Comparison of ENCODE assay signal across 1 cellular context in the genomic region with DNA sequence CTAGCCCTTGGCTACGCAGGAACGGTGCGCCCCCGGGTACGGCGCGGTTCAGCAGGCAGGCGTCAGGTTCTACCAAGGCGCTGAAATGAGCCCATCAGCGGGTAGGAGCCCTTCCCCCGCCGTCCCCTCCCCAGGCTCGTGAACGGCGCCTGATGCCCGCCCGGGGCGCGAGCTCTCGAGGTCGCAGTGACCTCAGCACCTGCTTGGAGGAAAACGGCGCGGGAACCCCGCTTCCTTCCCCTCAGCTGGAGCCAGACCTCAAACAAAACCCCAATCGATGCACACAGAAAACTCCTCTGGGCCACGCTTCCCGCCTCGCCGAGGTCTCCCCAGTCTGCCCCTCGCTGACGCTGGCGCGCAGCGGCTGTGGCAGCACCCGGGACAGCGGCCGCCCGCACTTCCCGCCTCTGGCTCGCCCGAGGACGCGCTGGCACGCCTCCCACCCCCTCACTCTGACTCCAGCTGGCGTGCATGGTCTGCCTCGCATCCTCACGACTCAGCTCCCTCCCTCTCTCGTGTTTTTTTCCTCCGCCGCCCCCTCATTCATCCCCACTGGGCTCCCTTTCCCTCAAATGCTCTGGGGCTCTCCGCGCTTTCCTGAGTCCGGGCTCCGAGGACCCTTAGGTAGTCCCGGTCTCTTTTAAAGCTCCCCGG.
A peak's percentile ranks its signal among the peaks of the same experiment; 100 is the strongest.
TF ChIP-seq lines count a peak whose summit lies in the region.

No MANE protein-coding gene starts in this region.

TF ChIP-seq in A549, 52 proteins besides CTCF, POLR2A, EP300 and RAD21:
- TF ChIP-seq RFX5 (IDR thresholded peaks at IDR 0.05): no peak
- TF ChIP-seq, protein P1, sequence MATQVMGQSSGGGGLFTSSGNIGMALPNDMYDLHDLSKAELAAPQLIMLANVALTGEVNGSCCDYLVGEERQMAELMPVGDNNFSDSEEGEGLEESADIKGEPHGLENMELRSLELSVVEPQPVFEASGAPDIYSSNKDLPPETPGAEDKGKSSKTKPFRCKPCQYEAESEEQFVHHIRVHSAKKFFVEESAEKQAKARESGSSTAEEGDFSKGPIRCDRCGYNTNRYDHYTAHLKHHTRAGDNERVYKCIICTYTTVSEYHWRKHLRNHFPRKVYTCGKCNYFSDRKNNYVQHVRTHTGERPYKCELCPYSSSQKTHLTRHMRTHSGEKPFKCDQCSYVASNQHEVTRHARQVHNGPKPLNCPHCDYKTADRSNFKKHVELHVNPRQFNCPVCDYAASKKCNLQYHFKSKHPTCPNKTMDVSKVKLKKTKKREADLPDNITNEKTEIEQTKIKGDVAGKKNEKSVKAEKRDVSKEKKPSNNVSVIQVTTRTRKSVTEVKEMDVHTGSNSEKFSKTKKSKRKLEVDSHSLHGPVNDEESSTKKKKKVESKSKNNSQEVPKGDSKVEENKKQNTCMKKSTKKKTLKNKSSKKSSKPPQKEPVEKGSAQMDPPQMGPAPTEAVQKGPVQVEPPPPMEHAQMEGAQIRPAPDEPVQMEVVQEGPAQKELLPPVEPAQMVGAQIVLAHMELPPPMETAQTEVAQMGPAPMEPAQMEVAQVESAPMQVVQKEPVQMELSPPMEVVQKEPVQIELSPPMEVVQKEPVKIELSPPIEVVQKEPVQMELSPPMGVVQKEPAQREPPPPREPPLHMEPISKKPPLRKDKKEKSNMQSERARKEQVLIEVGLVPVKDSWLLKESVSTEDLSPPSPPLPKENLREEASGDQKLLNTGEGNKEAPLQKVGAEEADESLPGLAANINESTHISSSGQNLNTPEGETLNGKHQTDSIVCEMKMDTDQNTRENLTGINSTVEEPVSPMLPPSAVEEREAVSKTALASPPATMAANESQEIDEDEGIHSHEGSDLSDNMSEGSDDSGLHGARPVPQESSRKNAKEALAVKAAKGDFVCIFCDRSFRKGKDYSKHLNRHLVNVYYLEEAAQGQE (IDR thresholded peaks at IDR 0.05): peak; percentile 68; the same call in 1 of the 2 replicates
- TF ChIP-seq HOXB5 (CRISPR knock-in tag; IDR thresholded peaks at IDR 0.05): no peak
- TF ChIP-seq, protein P2, sequence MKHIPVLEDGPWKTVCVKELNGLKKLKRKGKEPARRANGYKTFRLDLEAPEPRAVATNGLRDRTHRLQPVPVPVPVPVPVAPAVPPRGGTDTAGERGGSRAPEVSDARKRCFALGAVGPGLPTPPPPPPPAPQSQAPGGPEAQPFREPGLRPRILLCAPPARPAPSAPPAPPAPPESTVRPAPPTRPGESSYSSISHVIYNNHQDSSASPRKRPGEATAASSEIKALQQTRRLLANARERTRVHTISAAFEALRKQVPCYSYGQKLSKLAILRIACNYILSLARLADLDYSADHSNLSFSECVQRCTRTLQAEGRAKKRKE (CRISPR knock-in tag; IDR thresholded peaks at IDR 0.05; ENCODE audit: low read depth): no peak
- TF ChIP-seq ESRRA (IDR thresholded peaks at IDR 0.05; ENCODE audit: borderline replicate concordance, low read length): no peak
- no peak for TF ChIP-seq FOXS1 (CRISPR knock-in tag; IDR thresholded peaks at IDR 0.05)
- TF ChIP-seq, protein P3, sequence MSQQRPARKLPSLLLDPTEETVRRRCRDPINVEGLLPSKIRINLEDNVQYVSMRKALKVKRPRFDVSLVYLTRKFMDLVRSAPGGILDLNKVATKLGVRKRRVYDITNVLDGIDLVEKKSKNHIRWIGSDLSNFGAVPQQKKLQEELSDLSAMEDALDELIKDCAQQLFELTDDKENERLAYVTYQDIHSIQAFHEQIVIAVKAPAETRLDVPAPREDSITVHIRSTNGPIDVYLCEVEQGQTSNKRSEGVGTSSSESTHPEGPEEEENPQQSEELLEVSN (IDR thresholded peaks at IDR 0.05; ENCODE audit: borderline replicate concordance, low read depth): no peak
- no peak for TF ChIP-seq TFCP2L1 (CRISPR knock-in tag; IDR thresholded peaks at IDR 0.05)
- TF ChIP-seq CEBPB (IDR thresholded peaks at IDR 0.05): no peak
